1 cellular context compared by ENCODE assay signal in genomic region chr17:32489320-32490100, GRCh38.
TF ChIP-seq lines count a peak whose summit lies in the region.

No MANE protein-coding gene starts in this region.

TF ChIP-seq in HEK293, 187 proteins besides CTCF, POLR2A, EP300 and RAD21 (continued from another document):
- TF ChIP-seq, protein P1, sequence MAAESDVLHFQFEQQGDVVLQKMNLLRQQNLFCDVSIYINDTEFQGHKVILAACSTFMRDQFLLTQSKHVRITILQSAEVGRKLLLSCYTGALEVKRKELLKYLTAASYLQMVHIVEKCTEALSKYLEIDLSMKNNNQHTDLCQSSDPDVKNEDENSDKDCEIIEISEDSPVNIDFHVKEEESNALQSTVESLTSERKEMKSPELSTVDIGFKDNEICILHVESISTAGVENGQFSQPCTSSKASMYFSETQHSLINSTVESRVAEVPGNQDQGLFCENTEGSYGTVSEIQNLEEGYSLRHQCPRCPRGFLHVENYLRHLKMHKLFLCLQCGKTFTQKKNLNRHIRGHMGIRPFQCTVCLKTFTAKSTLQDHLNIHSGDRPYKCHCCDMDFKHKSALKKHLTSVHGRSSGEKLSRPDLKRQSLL (tag by site-specific recombination; IDR thresholded peaks at IDR 0.05) = no peak
- TF ChIP-seq FEZF1 (tag by site-specific recombination; IDR thresholded peaks at IDR 0.05) (peak; percentile 77), ZNF654 (tag by site-specific recombination; IDR thresholded peaks at IDR 0.05; ENCODE audit: low read depth) (no peak), ZNF10 (tag by site-specific recombination; IDR thresholded peaks at IDR 0.05) (0 out of 2 replicates have a peak, but pooled peaks have one; percentile 18), OSR2 (tag by site-specific recombination; IDR thresholded peaks at IDR 0.05) (no peak), HOXA7 (CRISPR knock-in tag; IDR thresholded peaks at IDR 0.05; ENCODE audit: borderline replicate concordance) (no peak), SP2 (tag by site-specific recombination; IDR thresholded peaks at IDR 0.05) (no peak), ZNF391 (tag by site-specific recombination; IDR thresholded peaks at IDR 0.05; ENCODE audit: borderline replicate concordance, low read depth) (no peak), ZNF624 (tag by site-specific recombination; IDR thresholded peaks at IDR 0.05) (no peak), ZNF266 (tag by site-specific recombination; IDR thresholded peaks at IDR 0.05; ENCODE audit: low read depth) (no peak)
- TF ChIP-seq, protein P2, sequence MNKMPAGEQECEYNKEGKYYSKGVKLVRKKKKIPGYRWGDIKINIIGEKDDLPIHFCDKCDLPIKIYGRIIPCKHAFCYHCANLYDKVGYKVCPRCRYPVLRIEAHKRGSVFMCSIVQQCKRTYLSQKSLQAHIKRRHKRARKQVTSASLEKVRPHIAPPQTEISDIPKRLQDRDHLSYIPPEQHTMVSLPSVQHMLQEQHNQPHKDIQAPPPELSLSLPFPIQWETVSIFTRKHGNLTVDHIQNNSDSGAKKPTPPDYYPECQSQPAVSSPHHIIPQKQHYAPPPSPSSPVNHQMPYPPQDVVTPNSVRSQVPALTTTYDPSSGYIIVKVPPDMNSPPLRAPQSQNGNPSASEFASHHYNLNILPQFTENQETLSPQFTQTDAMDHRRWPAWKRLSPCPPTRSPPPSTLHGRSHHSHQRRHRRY (tag by site-specific recombination; IDR thresholded peaks at IDR 0.05) = no peak
- TF ChIP-seq, protein P3, sequence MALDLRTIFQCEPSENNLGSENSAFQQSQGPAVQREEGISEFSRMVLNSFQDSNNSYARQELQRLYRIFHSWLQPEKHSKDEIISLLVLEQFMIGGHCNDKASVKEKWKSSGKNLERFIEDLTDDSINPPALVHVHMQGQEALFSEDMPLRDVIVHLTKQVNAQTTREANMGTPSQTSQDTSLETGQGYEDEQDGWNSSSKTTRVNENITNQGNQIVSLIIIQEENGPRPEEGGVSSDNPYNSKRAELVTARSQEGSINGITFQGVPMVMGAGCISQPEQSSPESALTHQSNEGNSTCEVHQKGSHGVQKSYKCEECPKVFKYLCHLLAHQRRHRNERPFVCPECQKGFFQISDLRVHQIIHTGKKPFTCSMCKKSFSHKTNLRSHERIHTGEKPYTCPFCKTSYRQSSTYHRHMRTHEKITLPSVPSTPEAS (tag by site-specific recombination; IDR thresholded peaks at IDR 0.05) = no peak
